14 cellular contexts compared by ENCODE assay signal in genomic region chr6:17431581-17431980, GRCh38. TPM values are rescaled to one million over a fixed set of nuclear protein-coding genes. Genes with fewer than 3 reads are reported as not detected.
DNase-seq lines count a peak whose midpoint lies in the region; ATAC-seq, FAIRE-seq and TF ChIP-seq lines count a peak whose summit lies in the region.
"Had no signal": no experiment of that assay in that cellular context is flagged by ENCODE, and none has a peak within 500 bp of the region (broad histone marks: within the 10 kb centered on the region; RNA-seq: fewer than 3 reads in every experiment).

No MANE protein-coding gene starts in this region.

- H3K4me3 ChIP-seq in HepG2 (replicated peaks in 1 of 3; ENCODE audit: insufficient read depth in 1 of 3, low read depth in 2 of 3, low read length in 3 of 3) (no peak overlapping the region), right lobe of liver (no peak overlapping the region)
- no peak overlapping the region for H3K4me3 ChIP-seq in CD8-positive, alpha-beta memory T cell (ENCODE audit: low read length)
- H3K4me3 ChIP-seq: BLaER1 treated with 17β-estradiol and CSF1 and Interleukin-3, amounts not matched to agents 10 nM and 100 nM; left lung; vagina had no signal

- TF ChIP-seq POLR2A in HepG2 (IDR thresholded peaks at IDR 0.05; ENCODE audit: insufficient read depth in 1 of 2, low read depth in 2 of 2, low read length in 2 of 2) (no peak), right lobe of liver (IDR thresholded peaks at IDR 0.05) (no peak)

- no peaks in the 10 kb centered on the region for H3K4me1 Mint-ChIP-seq in activated naive CD8-positive, alpha-beta T cell treated with anti-CD3 and anti-CD28 coated beads, Interleukin-2, amount 50 U/mL, for 24 hours
- H3K4me1 Mint-ChIP-seq in CD8-positive, alpha-beta memory T cell, result no peaks in the 10 kb centered on the region

- H3K27me3 ChIP-seq in HepG2 (ENCODE audit: control insufficient read depth in 1 of 2, insufficient read depth in 2 of 2, low read length in 2 of 2) (no peaks in the 10 kb centered on the region), right lobe of liver (no peaks in the 10 kb centered on the region), foreskin keratinocyte (no peaks in the 10 kb centered on the region)
- no peaks in the 10 kb centered on the region for H3K27me3 ChIP-seq in CD8-positive, alpha-beta memory T cell (ENCODE audit: insufficient read depth, low read length, poor library complexity, severe bottlenecking)
- H3K27me3 ChIP-seq: BLaER1 treated with 17β-estradiol and CSF1 and Interleukin-3, amounts not matched to agents 10 nM and 100 nM; left lung; vagina had no signal

- H3K27ac Mint-ChIP-seq in activated naive CD8-positive, alpha-beta T cell treated with anti-CD3 and anti-CD28 coated beads, Interleukin-2, amount 50 U/mL, for 24 hours, result no peak overlapping the region
- H3K27ac Mint-ChIP-seq in CD8-positive, alpha-beta memory T cell, result peak overlapping the region in 1 of 8 donors; percentile 72

- no peaks in the 10 kb centered on the region for H4K20me1 ChIP-seq in HepG2 (ENCODE audit: insufficient read depth, low read length)
- H4K20me1 ChIP-seq: BLaER1 treated with 17β-estradiol and CSF1 and Interleukin-3, amounts not matched to agents 10 nM and 100 nM had no signal

- peaks cover 5% of the 10 kb centered on the region for H3K27me3 Mint-ChIP-seq in activated naive CD8-positive, alpha-beta T cell treated with anti-CD3 and anti-CD28 coated beads, Interleukin-2, amount 50 U/mL, for 24 hours
- peaks cover 6 to 8% of the 10 kb centered on the region in 2 donors for H3K27me3 Mint-ChIP-seq in CD8-positive, alpha-beta memory T cell

- no peak overlapping the region for H3K4me3 Mint-ChIP-seq in activated naive CD8-positive, alpha-beta T cell treated with anti-CD3 and anti-CD28 coated beads, Interleukin-2, amount 50 U/mL, for 24 hours
- no peak overlapping the region for H3K4me3 Mint-ChIP-seq in CD8-positive, alpha-beta memory T cell

- H3K36me3 ChIP-seq in HepG2 (replicated peaks in 1 of 2; ENCODE audit: control insufficient read depth in 1 of 2, insufficient read depth in 2 of 2, low read length in 2 of 2) (peaks cover 2 to 5% of the 10 kb centered on the region in 2 experiments; a peak in 3 of 5 replicates), right lobe of liver (peaks cover 0 to 5% (median 0%) of the 10 kb centered on the region in 4 donors)
- no peaks in the 10 kb centered on the region for H3K36me3 ChIP-seq in CD8-positive, alpha-beta memory T cell (ENCODE audit: insufficient read depth, low read length)
- H3K36me3 ChIP-seq: left lung, vagina had no signal

- no peak overlapping the region for H3K9ac ChIP-seq in HepG2 (ENCODE audit: insufficient read depth, low read depth, low read length)
- H3K9ac ChIP-seq: BLaER1 treated with 17β-estradiol and CSF1 and Interleukin-3, amounts not matched to agents 10 nM and 100 nM had no signal

- CTCF ChIA-PET in HepG2 (lab: Yijun Ruan, JAX; ENCODE audit: low intra/inter-chr PET ratio, low total read pairs), result no interaction called here
- CTCF ChIA-PET in CD8-positive, alpha-beta memory T cell (lab: Charles Lee), result no interaction called here

- ATAC-seq in HepG2 (no peak), right lobe of liver (no peak), foreskin keratinocyte (peak; percentile 24), GM18511 (IDR thresholded peaks at IDR 0.05; ENCODE audit: unreplicated experiment) (no peak)
- ATAC-seq in activated naive CD8-positive, alpha-beta T cell treated with anti-CD3 and anti-CD28 coated beads, Interleukin-2, amount 50 U/mL, for 24 hours, result no peak
- ATAC-seq: left lung had no signal

- FAIRE-seq in HepG2 (lab: Jason Lieb, UNC), result no peak

- no TSS peak for BruUV-seq in HepG2 (replicated peaks; lab: Mats Ljungman, UMichigan)

- no peaks in the 10 kb centered on the region for H3K9me3 ChIP-seq in HepG2 (ENCODE audit: low read length)
- no peaks in the 10 kb centered on the region for H3K9me3 ChIP-seq in right lobe of liver
- H3K9me3 ChIP-seq in CD8-positive, alpha-beta memory T cell (ENCODE audit: low read length), result no peaks in the 10 kb centered on the region
- H3K9me3 ChIP-seq: left lung, vagina had no signal

- intact Hi-C loops in HepG2 (cut with micrococcal nuclease; ENCODE audit: unreplicated experiment), result no loop called here
- intact Hi-C loops in right lobe of liver (cut with DNase I), result no loop called here

- TF ChIP-seq RAD21 in HepG2 (CRISPR knock-in tag; IDR thresholded peaks at IDR 0.05), result no peak

- no peaks in the 10 kb centered on the region for H3K36me3 Mint-ChIP-seq in activated naive CD8-positive, alpha-beta T cell treated with anti-CD3 and anti-CD28 coated beads, Interleukin-2, amount 50 U/mL, for 24 hours (ENCODE audit: low read depth)
- no peaks in the 10 kb centered on the region for H3K36me3 Mint-ChIP-seq in CD8-positive, alpha-beta memory T cell

- POLR2A ChIA-PET in HepG2 (lab: Yijun Ruan, JAX), result no interaction called here
- POLR2A ChIA-PET in CD8-positive, alpha-beta memory T cell (lab: Charles Lee), result no interaction called here

- no peaks in the 10 kb centered on the region for H3K79me2 ChIP-seq in HepG2 (ENCODE audit: insufficient read depth, low read length)

- H3K4me1 ChIP-seq in HepG2 (ENCODE audit: insufficient read depth, low read length) (no peaks in the 10 kb centered on the region), right lobe of liver (no peaks in the 10 kb centered on the region), foreskin keratinocyte (no peaks in the 10 kb centered on the region)
- H3K4me1 ChIP-seq in CD8-positive, alpha-beta memory T cell (ENCODE audit: insufficient read depth, low read length), result no peaks in the 10 kb centered on the region
- H3K4me1 ChIP-seq: left lung, vagina had no signal

- in situ Hi-C loops in HepG2 (cut with HindIII; ENCODE audit: extremely low pct_ligation_motif_present, low pct_unique_long_range_greater_than_20kb), result no loop called here

- H3K4me2 ChIP-seq in HepG2 (ENCODE audit: low read depth, low read length), result no peak overlapping the region
- H3K4me2 ChIP-seq: BLaER1 treated with 17β-estradiol and CSF1 and Interleukin-3, amounts not matched to agents 10 nM and 100 nM had no signal

- no peaks in the 10 kb centered on the region for H3K9me3 Mint-ChIP-seq in activated naive CD8-positive, alpha-beta T cell treated with anti-CD3 and anti-CD28 coated beads, Interleukin-2, amount 50 U/mL, for 24 hours
- no peaks in the 10 kb centered on the region for H3K9me3 Mint-ChIP-seq in CD8-positive, alpha-beta memory T cell

- DNase-seq in HepG2 (ENCODE audit: low spot score) (peak; percentile 20), right lobe of liver (no peak), RPMI8226 (peak; percentile 55), foreskin keratinocyte (peak in 1 of 2 donors; percentile 56), C1 segment of cervical spinal cord (lab: John Stamatoyannopoulos, UW) (no peak)
- DNase-seq in activated naive CD8-positive, alpha-beta T cell treated with anti-CD3 and anti-CD28 coated beads, Interleukin-2, amount 50 U/mL, for 24 hours, result no peak
- no peak for DNase-seq in CD8-positive, alpha-beta memory T cell
- DNase-seq: activated naive CD4-positive, alpha-beta T cell treated with anti-CD3 and anti-CD28 coated beads, Interleukin-2, amount 50 U/mL, for 16 hours; left lung; NCI-H1436; T-helper 1 cell had no signal

- H2AFZ ChIP-seq in HepG2 (ENCODE audit: low read length), result no peak overlapping the region

- H3K27ac ChIP-seq in HepG2 (ENCODE audit: extremely low read length, insufficient read depth, low read length), result no peak overlapping the region
- no peak overlapping the region for H3K27ac ChIP-seq in right lobe of liver
- no peak overlapping the region for H3K27ac ChIP-seq in foreskin keratinocyte
- no peak overlapping the region for H3K27ac ChIP-seq in CD8-positive, alpha-beta memory T cell (ENCODE audit: low read depth, low read length)
- H3K27ac ChIP-seq: left lung, vagina had no signal

- TF ChIP-seq CTCF in HepG2 (CRISPR knock-in tag; IDR thresholded peaks at IDR 0.05) (no peak), right lobe of liver (IDR thresholded peaks at IDR 0.05) (no peak), foreskin keratinocyte (conservative IDR thresholded peaks at IDR 0.05) (no peak)

- WGBS in HepG2 (ENCODE audit: low lambda C conversion rate), result 58% methylated on average over 2 of the region's 2 CpGs
- WGBS in right lobe of liver (ENCODE audit: insufficient coverage, low coverage, low lambda C conversion rate, missing lambda C conversion rate), result 68% methylated on average over 2 of the region's 2 CpGs

- TF ChIP-seq EP300 in HepG2 (IDR thresholded peaks at IDR 0.05; ENCODE audit: low read depth in 2 of 2, low read length in 2 of 2) (no peak), HepG2 (CRISPR knock-in tag; IDR thresholded peaks at IDR 0.05; ENCODE audit: borderline replicate concordance) (no peak)

TF ChIP-seq in HepG2, 621 proteins besides CTCF, POLR2A, EP300 and RAD21 (continues in another document):
- TF ChIP-seq MAFK (conservative IDR thresholded peaks at IDR 0.05 in 1 of 2, IDR thresholded peaks at IDR 0.05 in 1 of 2; ENCODE audit: low read length in 2 of 2), result peak; percentile 49 to 63

RNA-seq across cellular contexts. Expression of gene CAP2, which starts 38.2 kb away (rescaled TPM):
- 7.9 and 8.8 TPM in 2 replicates for total RNA-seq in HepG2 (2016; rRNA removed; fragmentation: Illumina TruSeq; extraction: Trizol)
- total RNA-seq in HepG2 (2016; cell fraction: cytosol; rRNA removed; fragmentation: Illumina TruSeq; extraction: Trizol; ENCODE audit: low read depth), result 1.9 TPM in 2 replicates
- 6.6 and 7.6 TPM in 2 replicates for total RNA-seq in HepG2 (2016; cell fraction: insoluble cytoplasmic fraction; rRNA removed; fragmentation: Illumina TruSeq; extraction: Trizol)
- total RNA-seq in HepG2 (2016; cell fraction: membrane; rRNA removed; fragmentation: Illumina TruSeq; extraction: Trizol), result 3.4 and 4.3 TPM in 2 replicates
- total RNA-seq in HepG2 (2016; cell fraction: nucleus; rRNA removed; fragmentation: Illumina TruSeq; extraction: Trizol), result 6.9 and 9.0 TPM in 2 replicates
- 35.7 and 53.1 TPM in 2 replicates for polyA plus RNA-seq in HepG2 (2011; rRNA removed)
- 24.4 and 25.6 TPM in 2 replicates for polyA plus RNA-seq in HepG2 (2011; cell fraction: cytosol; rRNA removed)
- 50.2 and 52.1 TPM in 2 replicates for polyA plus RNA-seq in HepG2 (2011; cell fraction: nucleus; rRNA removed)
- polyA plus RNA-seq in HepG2 (2012), result 29.4 and 36.2 TPM in 2 replicates
- 0.93 and 1.5 TPM in 2 replicates for polyA plus RNA-seq in HepG2 (2016; cell fraction: cytosol; fragmentation: Illumina TruSeq; extraction: Trizol; ENCODE audit: low read depth)
- 11.5 and 12.1 TPM in 2 replicates for polyA plus RNA-seq in HepG2 (2016; cell fraction: insoluble cytoplasmic fraction; fragmentation: Illumina TruSeq; extraction: Trizol; ENCODE audit: low read depth)
- 2.0 and 2.6 TPM in 2 replicates for polyA plus RNA-seq in HepG2 (2016; cell fraction: membrane; fragmentation: Illumina TruSeq; extraction: Trizol; ENCODE audit: low read depth)
- polyA plus RNA-seq in HepG2 (2016; cell fraction: nucleus; fragmentation: Illumina TruSeq; extraction: Trizol; ENCODE audit: insufficient read depth, low read depth), result 17.9 and 19.7 TPM in 2 replicates
- polyA minus RNA-seq in HepG2 (2011; rRNA and poly(A)+ RNA removed; ENCODE audit: low replicate concordance), result 15.5 and 33.6 TPM in 2 replicates
- 26.6 and 28.9 TPM in 2 replicates for polyA minus RNA-seq in HepG2 (2011; cell fraction: cytosol; rRNA and poly(A)+ RNA removed)
- 42.9 and 47.0 TPM in 2 replicates for polyA minus RNA-seq in HepG2 (2011; cell fraction: nucleus; rRNA and poly(A)+ RNA removed)
- 1 to 10 TPM; 2.1 to 7.4 (median 6.1) TPM for total RNA-seq in right lobe of liver
- 5.6 and 7.4 TPM in 2 replicates for total RNA-seq in foreskin keratinocyte
- polyA plus RNA-seq in foreskin keratinocyte, result 2.2 and 3.7 TPM in 2 replicates
- total RNA-seq in CD8-positive, alpha-beta memory T cell, result not detected
- polyA plus RNA-seq in CD8-positive, alpha-beta memory T cell, result 1.0 TPM

Comparison
In these comparisons a context has a peak if more than half of its experiments do, and no peak if none do; other contexts are left out.
1. DNase-seq: peak in HepG2 (single experiment) and RPMI8226 (single experiment); none in right lobe of liver (0 of 3), activated naive CD8-positive, alpha-beta T cell treated with anti-CD3 and anti-CD28 coated beads, Interleukin-2, amount 50 U/mL, for 24 hours (single experiment), CD8-positive, alpha-beta memory T cell (0 of 5) and C1 segment of cervical spinal cord (0 of 14).